8 cellular contexts compared by ENCODE assay signal in genomic region chr3:11820540-11821041, GRCh38. TPM values are rescaled to one million over a fixed set of nuclear protein-coding genes. Genes with fewer than 3 reads are reported as not detected.
DNase-seq lines count a peak whose midpoint lies in the region; ATAC-seq, FAIRE-seq and TF ChIP-seq lines count a peak whose summit lies in the region.

No MANE protein-coding gene starts in this region.

- POLR2A ChIA-PET in OCI-LY7 (lab: Charles Lee): interaction anchor here (1.4 kb wide), 1 partner anchor 13 kb away, joined by 3 read pairs; no protein-coding TSS in a partner anchor

- H3K27ac ChIP-seq in OCI-LY7 (ENCODE audit: low read depth, low read length, poor library complexity, severe bottlenecking) (no peak overlapping the region), left lung (no peak overlapping the region)

- BruUV-seq in OCI-LY7 (replicated peaks; lab: Mats Ljungman, UMichigan): no TSS peak

- ATAC-seq in GM21723 (IDR thresholded peaks at IDR 0.05; ENCODE audit: unreplicated experiment): peak; percentile 86
- ATAC-seq in left lung: peak; percentile 77
- no peak for ATAC-seq in HG03025 (IDR thresholded peaks at IDR 0.05; ENCODE audit: low FRiP score, unreplicated experiment)

- H3K27me3 ChIP-seq in left lung: no peaks in the 10 kb centered on the region
- H3K27me3 ChIP-seq in H7 (ENCODE audit: control insufficient read depth, insufficient read depth, low read length): no peaks in the 10 kb centered on the region

- H3K36me3 ChIP-seq in OCI-LY7 (ENCODE audit: insufficient read depth, low read length): peaks cover 78% of the 10 kb centered on the region
- H3K36me3 ChIP-seq in left lung: peaks cover 0 to 78% of the 10 kb centered on the region in 2 donors
- peaks cover 4% of the 10 kb centered on the region for H3K36me3 ChIP-seq in H7 (replicated peaks; ENCODE audit: control insufficient read depth, insufficient read depth, low read length)

- TF ChIP-seq CTCF in OCI-LY7 (conservative IDR thresholded peaks at IDR 0.05; ENCODE audit: low read length) (0 out of 2 replicates have a peak, but pooled peaks have one; percentile 28), left lung (IDR thresholded peaks at IDR 0.05) (no peak)

- no peak overlapping the region for H3K4me3 ChIP-seq in OCI-LY7 (ENCODE audit: low read depth, low read length, poor library complexity, severe bottlenecking)
- no peak overlapping the region for H3K4me3 ChIP-seq in left lung
- H3K4me3 ChIP-seq in H7 (ENCODE audit: insufficient read depth, low read depth, low read length): no peak overlapping the region

- TF ChIP-seq POLR2A in GM12892 (IDR thresholded peaks at IDR 0.05; ENCODE audit: low read depth, low read length): no peak

- H2AFZ ChIP-seq in OCI-LY7 (ENCODE audit: low read length): no peak overlapping the region

- DNase-seq in GM12892 (ENCODE audit: insufficient read length) (peak; percentile 27), OCI-LY7 (ENCODE audit: low spot score) (no peak), left lung (peak in 1 of 2 donors; percentile 51), AG08396 (ENCODE audit: low spot score) (no peak), H7 (no peak), NCI-H2227 (lab: John Stamatoyannopoulos, UW; ENCODE audit: unreplicated experiment) (no peak)

- H3K4me1 ChIP-seq in OCI-LY7 (ENCODE audit: insufficient read depth, low read length, poor library complexity, severe bottlenecking): no peaks in the 10 kb centered on the region
- no peaks in the 10 kb centered on the region for H3K4me1 ChIP-seq in left lung

- no peaks in the 10 kb centered on the region for H3K9me2 ChIP-seq in OCI-LY7 (ENCODE audit: insufficient read depth, low read length)

- H3K79me2 ChIP-seq in OCI-LY7 (ENCODE audit: insufficient read depth, low read depth, low read length): no peaks in the 10 kb centered on the region

- no peak overlapping the region for H3K4me2 ChIP-seq in OCI-LY7 (ENCODE audit: low read length)

- H3K9me3 ChIP-seq in OCI-LY7 (ENCODE audit: low read length) (no peaks in the 10 kb centered on the region), left lung (no peaks in the 10 kb centered on the region)

- H4K20me1 ChIP-seq in OCI-LY7 (ENCODE audit: insufficient read depth, low read length): 0 out of 2 replicates have a peak, but pooled peaks cover 4% of the 10 kb centered on the region

- intact Hi-C loops in OCI-LY7 (cut with micrococcal nuclease; ENCODE audit: unreplicated experiment): no loop called here
- intact Hi-C loops in left lung (cut with DNase I): no loop called here

- CTCF ChIA-PET in OCI-LY7 (lab: Charles Lee; ENCODE audit: unreplicated experiment): no interaction called here

- FAIRE-seq in GM12892 (lab: Jason Lieb, UNC): peak; percentile 85

RNA-seq across cellular contexts. Expression of gene TAMM41, which starts 26.1 kb away (rescaled TPM):
- polyA plus RNA-seq in GM12892 (2012; ENCODE audit: missing spikeins): 13.6 TPM
- 14.6 and 19.2 TPM in 2 replicates for total RNA-seq in OCI-LY7 (2014; rRNA removed; shearing (Covaris generic))
- total RNA-seq in OCI-LY7 (2022) (42.0 and 47.9 TPM in 2 replicates), left lung (10 to 100 TPM; 13.9 to 16.9 TPM)
- 6.4 and 9.0 TPM in 2 replicates for total RNA-seq in H7 (2014; rRNA removed; shearing (Covaris generic))
